ENCODE assay signal across 19 cellular contexts in the genomic region with DNA sequence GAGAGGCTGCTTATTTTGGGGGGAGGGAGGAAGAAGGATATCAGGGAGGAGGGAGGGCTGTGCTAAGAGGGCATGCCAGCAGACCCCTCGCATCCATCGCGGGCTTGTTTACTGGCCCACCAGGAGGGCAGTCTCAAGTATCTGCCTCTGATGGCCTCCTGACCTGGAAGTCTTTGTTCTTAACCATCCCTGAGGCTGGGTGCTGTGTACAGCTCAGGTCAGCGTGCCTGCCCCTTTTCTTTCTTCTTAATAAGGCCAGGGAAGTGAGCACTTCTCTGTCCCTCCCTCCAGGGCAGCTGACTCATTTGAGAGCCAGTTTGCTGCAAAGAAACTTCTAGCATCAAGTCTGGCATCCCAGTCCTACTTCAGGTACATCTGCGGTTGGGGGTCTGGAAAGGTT.
A peak's percentile ranks its signal among the peaks of the same experiment; 100 is the strongest.
DNase-seq lines count a peak whose midpoint lies in the region; TF ChIP-seq lines count a peak whose summit lies in the region.
"Had no signal": no experiment of that assay in that cellular context is flagged by ENCODE, and none has a peak within 500 bp of the region (broad histone marks: within the 10 kb centered on the region; RNA-seq: fewer than 3 reads in every experiment).

No MANE protein-coding gene starts in this region.

- H3K79me2 ChIP-seq in mammary epithelial cell (ENCODE audit: insufficient read depth, low read length) (no peaks in the 10 kb centered on the region), mesendoderm (ENCODE audit: control insufficient read depth, insufficient read depth, low read length) (no peaks in the 10 kb centered on the region)

- no peaks in the 10 kb centered on the region for H4K20me1 ChIP-seq in mammary epithelial cell (ENCODE audit: insufficient read depth, low read length)

- H3K36me3 Mint-ChIP-seq in MCF 10A (ENCODE audit: insufficient read depth, unreplicated experiment) (no peaks in the 10 kb centered on the region), endothelial cell (ENCODE audit: low read depth, unreplicated experiment) (no peaks in the 10 kb centered on the region)
- H3K36me3 Mint-ChIP-seq: CD8-positive, alpha-beta memory T cell had no signal

- POLR2A ChIA-PET in MCF 10A (lab: Yijun Ruan, JAX) = interaction anchor here (3.5 kb wide), 1 partner anchor 10 kb away, joined by 15 read pairs; no protein-coding TSS in a partner anchor

- CTCF ChIA-PET in MCF 10A (lab: Yijun Ruan, JAX) = interaction anchor here (1.0 to 2.3 kb wide), 2 partner anchors 10 kb away, joined by 4 to 11 read pairs; no protein-coding TSS in a partner anchor
- CTCF ChIA-PET in mammary epithelial cell (lab: Charles Lee; ENCODE audit: low non-redundant PET) = no interaction called here

- no peak overlapping the region for H2BK120ac ChIP-seq in mesendoderm (ENCODE audit: low read depth, low read length)

- no TSS peak for BruUV-seq in MCF 10A (replicated peaks; lab: Mats Ljungman, UMichigan)
- no TSS peak for BruUV-seq in mammary epithelial cell (replicated peaks; lab: Mats Ljungman, UMichigan)

- no peak overlapping the region for H4K5ac ChIP-seq in mesendoderm (ENCODE audit: low read length)

- H3K4me1 ChIP-seq in mammary epithelial cell (ENCODE audit: insufficient read depth, low read length) (peaks cover 2% of the 10 kb centered on the region), mesendoderm (ENCODE audit: control insufficient read depth, low read depth, low read length) (peaks cover 3% of the 10 kb centered on the region)
- H3K4me1 ChIP-seq: upper lobe of left lung had no signal

- no peaks in the 10 kb centered on the region for H3K9me3 ChIP-seq in mammary epithelial cell (replicated peaks; ENCODE audit: insufficient read depth, low read length)
- H3K9me3 ChIP-seq: neutrophil, upper lobe of left lung had no signal

- H3K79me1 ChIP-seq in mesendoderm (ENCODE audit: low read length) = no peaks in the 10 kb centered on the region

- intact Hi-C loops in MCF 10A (cut with micrococcal nuclease) (no loop called here), mammary epithelial cell (cut with micrococcal nuclease) (no loop called here)

- H3K4me3 ChIP-seq in mammary epithelial cell (replicated peaks in 1 of 3; ENCODE audit: insufficient read depth in 1 of 3, low read depth in 2 of 3, low read length in 3 of 3) (no peak overlapping the region), mesendoderm (ENCODE audit: low read length) (no peak overlapping the region)
- H3K4me3 ChIP-seq: upper lobe of left lung had no signal

- H3K4me1 Mint-ChIP-seq in MCF 10A (ENCODE audit: insufficient read depth, unreplicated experiment) (peaks cover 21% of the 10 kb centered on the region), endothelial cell (ENCODE audit: unreplicated experiment) (no peaks in the 10 kb centered on the region)

- no peak overlapping the region for H2AK5ac ChIP-seq in mesendoderm (ENCODE audit: low read length)

- H3K27me3 ChIP-seq in mammary epithelial cell (ENCODE audit: insufficient read depth, low read length) (no peaks in the 10 kb centered on the region), mesendoderm (ENCODE audit: insufficient read depth, low read length, poor library complexity) (no peaks in the 10 kb centered on the region)
- H3K27me3 ChIP-seq: neutrophil, upper lobe of left lung had no signal

- H2BK15ac ChIP-seq in mesendoderm (replicated peaks; ENCODE audit: low read depth) = no peak overlapping the region

- no peak overlapping the region for H2BK5ac ChIP-seq in mesendoderm (ENCODE audit: low read length)

- DNase-seq in MCF 10A (ENCODE audit: unreplicated experiment) (peak; percentile 11), mammary epithelial cell (no peak), astrocyte of the hippocampus (ENCODE audit: low read depth, low spot score) (peak; percentile 44), mesendoderm (peak; percentile 59), endothelial cell (ENCODE audit: low spot score) (no peak), EL (no peak), AG08396 (ENCODE audit: low spot score) (no peak)
- no peak for DNase-seq in activated CD4-positive, alpha-beta T cell treated with anti-CD3 and anti-CD28 coated beads for 4 hours
- DNase-seq: activated CD4-positive, CD25-positive, alpha-beta regulatory T cell; activated CD8-positive, alpha-beta memory T cell treated with anti-CD3 and anti-CD28 coated beads for 24 hours; CD8-positive, alpha-beta memory T cell; left cardiac atrium; NCI-H1930; NCI-H524; SHP77 treated with DMSO at 0.1 percent for 48 hours; stimulated activated naive CD4-positive, alpha-beta T cell treated with Interleukin-2 at 50 U/mL for 16 hours; upper lobe of left lung had no signal

- TF ChIP-seq CTCF in MCF 10A (IDR thresholded peaks at IDR 0.05; ENCODE audit: unreplicated experiment) (no peak), mammary epithelial cell (conservative IDR thresholded peaks at IDR 0.05 in 1 of 2, IDR thresholded peaks at IDR 0.05 in 1 of 2; ENCODE audit: extremely low read depth in 1 of 2, insufficient read depth in 1 of 2, low read depth in 1 of 2, low read length in 2 of 2) (no peak), endothelial cell (IDR thresholded peaks at IDR 0.05; ENCODE audit: unreplicated experiment) (no peak)

- no peak overlapping the region for H3K4me2 ChIP-seq in mammary epithelial cell (ENCODE audit: insufficient read depth, low read depth, low read length)
- no peak overlapping the region for H3K4me2 ChIP-seq in mesendoderm (ENCODE audit: low read length)

- peak overlapping the region; percentile 33 for H3K4me3 Mint-ChIP-seq in MCF 10A (ENCODE audit: unreplicated experiment)
- no peak overlapping the region for H3K4me3 Mint-ChIP-seq in endothelial cell (ENCODE audit: unreplicated experiment)
- H3K4me3 Mint-ChIP-seq: CD8-positive, alpha-beta memory T cell; T-helper 1 cell treated with Interleukin-12 subunit alpha and Interleukin-12 subunit beta and Interleukin-4 antibody, amounts not matched to agents 30 μg/mL and 1 μg/mL, for 36 hours had no signal

- no peak overlapping the region for H3K23ac ChIP-seq in mesendoderm (ENCODE audit: low read length)

- H3K18ac ChIP-seq in mesendoderm (ENCODE audit: low read length) = no peak overlapping the region

- no peaks in the 10 kb centered on the region for H3K36me3 ChIP-seq in mammary epithelial cell (ENCODE audit: insufficient read depth, low read length)
- H3K36me3 ChIP-seq in mesendoderm (ENCODE audit: control insufficient read depth, insufficient read depth, low read length) = no peaks in the 10 kb centered on the region
- H3K36me3 ChIP-seq: neutrophil, upper lobe of left lung had no signal

- H3K27ac Mint-ChIP-seq in MCF 10A (ENCODE audit: low read depth, unreplicated experiment) (peak overlapping the region; percentile 96), endothelial cell (ENCODE audit: unreplicated experiment) (no peak overlapping the region)
- H3K27ac Mint-ChIP-seq: T-helper 1 cell treated with Interleukin-12 subunit alpha and Interleukin-12 subunit beta and Interleukin-4 antibody, amounts not matched to agents 30 μg/mL and 1 μg/mL, for 36 hours had no signal

- 90% methylated on average over 5 of the region's 5 CpGs for WGBS in mammary epithelial cell (ENCODE audit: low coverage, missing lambda C conversion rate)
- no CpG with 5 or more reads among the region's 5 CpGs for WGBS in mesendoderm (ENCODE audit: extremely low coverage, insufficient coverage, low lambda C conversion rate)

- no peak overlapping the region for H4K8ac ChIP-seq in mesendoderm (ENCODE audit: low read depth, low read length)

- dilution Hi-C loops in mammary epithelial cell (cut with HindIII; ENCODE audit: low sequenced_read_pairs) = no loop called here

- H3K9ac ChIP-seq in mammary epithelial cell (ENCODE audit: insufficient read depth, low read length) (no peak overlapping the region), mesendoderm (ENCODE audit: low read length) (no peak overlapping the region)

- H3K9me3 Mint-ChIP-seq in MCF 10A (ENCODE audit: unreplicated experiment) (no peaks in the 10 kb centered on the region), endothelial cell (ENCODE audit: unreplicated experiment) (no peaks in the 10 kb centered on the region)
- H3K9me3 Mint-ChIP-seq: CD8-positive, alpha-beta memory T cell; T-helper 1 cell treated with Interleukin-12 subunit alpha and Interleukin-12 subunit beta and Interleukin-4 antibody, amounts not matched to agents 30 μg/mL and 1 μg/mL, for 36 hours had no signal

- no peak overlapping the region for H2AFZ ChIP-seq in mammary epithelial cell (ENCODE audit: low read depth, low read length)

- H3K27ac ChIP-seq in mammary epithelial cell (ENCODE audit: insufficient read depth, low read depth, low read length) (no peak overlapping the region), mesendoderm (ENCODE audit: low read depth, low read length) (no peak overlapping the region)
- H3K27ac ChIP-seq: neutrophil, upper lobe of left lung had no signal

- in situ Hi-C loops in mammary epithelial cell (cut with MboI; ENCODE audit: low sequenced_read_pairs in 2 of 2) = loop anchor here in 1 of 2 donors (25.0 kb wide), 2 partner anchors 149 to 224 kb away; a partner anchor contains a TSS

- no peak overlapping the region for H3K56ac ChIP-seq in mesendoderm (ENCODE audit: low read length)

- H3K4ac ChIP-seq in mesendoderm (ENCODE audit: low read depth, low read length) = no peak overlapping the region

- H3K27me3 Mint-ChIP-seq in MCF 10A (ENCODE audit: insufficient read depth, unreplicated experiment) = no peaks in the 10 kb centered on the region
- H3K27me3 Mint-ChIP-seq in endothelial cell (ENCODE audit: unreplicated experiment) = no peaks in the 10 kb centered on the region
- H3K27me3 Mint-ChIP-seq: CD8-positive, alpha-beta memory T cell had no signal

Comparison
In these comparisons a context has a peak if more than half of its experiments do, and no peak if none do; other contexts are left out.
1. DNase-seq: peak in MCF 10A (single experiment), astrocyte of the hippocampus (single experiment) and mesendoderm (single experiment); none in mammary epithelial cell (single experiment), endothelial cell (single experiment), activated CD4-positive, alpha-beta T cell treated with anti-CD3 and anti-CD28 coated beads for 4 hours (0 of 2), EL (single experiment) and AG08396 (single experiment).